In genomic region chr1:6588128-6588892, GRCh38 we compare ENCODE assay signal across 21 cellular contexts. TPM values are rescaled to one million over a fixed set of nuclear protein-coding genes. Genes with fewer than 3 reads are reported as not detected.
DNase-seq lines count a peak whose midpoint lies in the region; ATAC-seq and TF ChIP-seq lines count a peak whose summit lies in the region.
"Had no signal": no experiment of that assay in that cellular context is flagged by ENCODE, and none has a peak within 500 bp of the region (broad histone marks: within the 10 kb centered on the region; RNA-seq: fewer than 3 reads in every experiment).

No MANE protein-coding gene starts in this region.

- H3K4me2 ChIP-seq in osteoblast (ENCODE audit: insufficient read depth, low read length), result no peak overlapping the region

- peaks cover 35% of the 10 kb centered on the region for H3K4me1 Mint-ChIP-seq in CD8-positive, alpha-beta T cell (ENCODE audit: low read depth)
- H3K4me1 Mint-ChIP-seq in activated CD4-positive, alpha-beta T cell treated with anti-CD3 and anti-CD28 coated beads for 36 hours, result peaks cover 7% of the 10 kb centered on the region

- no peak overlapping the region for H3K4me3 Mint-ChIP-seq in CD8-positive, alpha-beta T cell
- H3K4me3 Mint-ChIP-seq in activated CD4-positive, alpha-beta T cell treated with anti-CD3 and anti-CD28 coated beads for 36 hours, result no peak overlapping the region
- H3K4me3 Mint-ChIP-seq: immature natural killer cell had no signal

- H3K9me3 ChIP-seq in CD8-positive, alpha-beta T cell (ENCODE audit: low read length), result no peaks in the 10 kb centered on the region
- H3K9me3 ChIP-seq in osteoblast (ENCODE audit: low read depth, low read length), result no peaks in the 10 kb centered on the region
- H3K9me3 ChIP-seq: BE2C, vagina had no signal

- peaks cover 46% of the 10 kb centered on the region for H3K36me3 Mint-ChIP-seq in CD8-positive, alpha-beta T cell
- H3K36me3 Mint-ChIP-seq in activated CD4-positive, alpha-beta T cell treated with anti-CD3 and anti-CD28 coated beads for 36 hours (ENCODE audit: low read depth), result peaks cover 5% of the 10 kb centered on the region
- H3K36me3 Mint-ChIP-seq: immature natural killer cell had no signal

- H3K27ac ChIP-seq in CD8-positive, alpha-beta T cell (ENCODE audit: low read depth, low read length), result no peak overlapping the region
- peak overlapping the region; percentile 98 for H3K27ac ChIP-seq in RWPE1
- H3K27ac ChIP-seq in epithelial cell of prostate, result peak overlapping the region; percentile 53
- no peak overlapping the region for H3K27ac ChIP-seq in osteoblast (ENCODE audit: low read depth, low read length)
- H3K27ac ChIP-seq: vagina had no signal

- H3K4me3 ChIP-seq in CD8-positive, alpha-beta T cell (ENCODE audit: low read depth, low read length), result no peak overlapping the region
- no peak overlapping the region for H3K4me3 ChIP-seq in osteoblast (ENCODE audit: insufficient read depth, low read length)
- H3K4me3 ChIP-seq: GM12878, vagina had no signal

- intact Hi-C loops in CD8-positive, alpha-beta T cell (cut with DNase I, micrococcal nuclease), result no loop called here
- intact Hi-C loops in activated CD4-positive, alpha-beta T cell treated with anti-CD3 and anti-CD28 coated beads for 36 hours (cut with DNase I, micrococcal nuclease), result no loop called here

- no peak for ATAC-seq in CD8-positive, alpha-beta T cell
- no peak for ATAC-seq in activated CD4-positive, alpha-beta T cell treated with anti-CD3 and anti-CD28 coated beads for 36 hours
- ATAC-seq: GM12878 had no signal

- H3K27me3 ChIP-seq in CD8-positive, alpha-beta T cell (ENCODE audit: insufficient read depth, low read length), result no peaks in the 10 kb centered on the region
- H3K27me3 ChIP-seq in osteoblast (ENCODE audit: insufficient read depth, low read length), result no peaks in the 10 kb centered on the region
- H3K27me3 ChIP-seq: BE2C, vagina had no signal

- H3K36me3 ChIP-seq in CD8-positive, alpha-beta T cell (ENCODE audit: insufficient read depth, low read length), result peaks cover 33% of the 10 kb centered on the region
- H3K36me3 ChIP-seq in osteoblast (ENCODE audit: insufficient read depth, low read length), result peaks cover 50% of the 10 kb centered on the region

- H3K27ac Mint-ChIP-seq in CD8-positive, alpha-beta T cell, result peak overlapping the region; percentile 45
- no peak overlapping the region for H3K27ac Mint-ChIP-seq in activated CD4-positive, alpha-beta T cell treated with anti-CD3 and anti-CD28 coated beads for 36 hours

- no peak overlapping the region for H2AFZ ChIP-seq in osteoblast (ENCODE audit: low read length)

- POLR2A ChIA-PET in CD8-positive, alpha-beta T cell (lab: Charles Lee), result interaction anchor here (1.2 to 2.6 kb wide), 3 partner anchors 8 to 14 kb away, joined by 4 to 8 read pairs (median 5); partner anchors contain the start of gene ZBTB48
- POLR2A ChIA-PET in RWPE1 (lab: Yijun Ruan, JAX; ENCODE audit: low non-redundant PET), result no interaction called here
- POLR2A ChIA-PET in activated CD4-positive, alpha-beta T cell treated with anti-CD3 and anti-CD28 coated beads for 36 hours (lab: Charles Lee), result no interaction called here

- peak in 1 of 7 experiments; percentile 45 for DNase-seq in CD8-positive, alpha-beta T cell
- DNase-seq in RWPE1 (ENCODE audit: low spot score) (peak; percentile 37), epithelial cell of prostate (ENCODE audit: low read depth, low spot score) (no peak), osteoblast (ENCODE audit: insufficient read length, low spot score, missing footprints) (peak; percentile 73), NCI-H2196 treated with DMSO at 0.1 percent for 48 hours (lab: John Stamatoyannopoulos, UW; ENCODE audit: unreplicated experiment) (no peak), A172 (ENCODE audit: low spot score) (no peak), NCI-H1694 treated with DMSO at 0.1 percent for 48 hours (lab: John Stamatoyannopoulos, UW) (no peak)
- DNase-seq in activated CD4-positive, alpha-beta T cell treated with anti-CD3 and anti-CD28 coated beads for 36 hours, result no peak
- DNase-seq: BE2C; dermis blood vessel endothelial cell; immature natural killer cell; MM.1S; NCI-H2171; SIG-M5; stimulated activated CD4-positive, alpha-beta T cell treated with anti-CD3 and anti-CD28 coated beads, Interleukin-1b, Interleukin-23, amount 100 ng/mL, for 48 hours; stimulated activated CD8-positive, alpha-beta memory T cell treated with anti-CD3 and anti-CD28 coated beads, Interleukin-4, amount 100 ng/mL, for 48 hours had no signal

- no peaks in the 10 kb centered on the region for H3K9me3 Mint-ChIP-seq in CD8-positive, alpha-beta T cell
- no peaks in the 10 kb centered on the region for H3K9me3 Mint-ChIP-seq in activated CD4-positive, alpha-beta T cell treated with anti-CD3 and anti-CD28 coated beads for 36 hours (ENCODE audit: low read depth)
- H3K9me3 Mint-ChIP-seq: immature natural killer cell had no signal

- H4K20me1 ChIP-seq in osteoblast (ENCODE audit: insufficient read depth, low read length), result peaks cover 45% of the 10 kb centered on the region

- no peaks in the 10 kb centered on the region for H3K27me3 Mint-ChIP-seq in CD8-positive, alpha-beta T cell (ENCODE audit: low read depth)
- H3K27me3 Mint-ChIP-seq in activated CD4-positive, alpha-beta T cell treated with anti-CD3 and anti-CD28 coated beads for 36 hours, result no peaks in the 10 kb centered on the region

- no peak for TF ChIP-seq CTCF in CD8-positive, alpha-beta T cell (IDR thresholded peaks at IDR 0.05)
- TF ChIP-seq CTCF in RWPE1 (conservative IDR thresholded peaks at IDR 0.05; ENCODE audit: low read depth), result no peak
- TF ChIP-seq CTCF in osteoblast (IDR thresholded peaks at IDR 0.05; ENCODE audit: extremely low read depth, low read depth, low read length), result no peak

- peaks cover 30% of the 10 kb centered on the region for H3K4me1 ChIP-seq in CD8-positive, alpha-beta T cell (ENCODE audit: insufficient read depth, low read length)
- H3K4me1 ChIP-seq in osteoblast (ENCODE audit: insufficient read depth, low read length), result no peaks in the 10 kb centered on the region
- H3K4me1 ChIP-seq: BE2C had no signal

- H3K79me2 ChIP-seq in osteoblast (ENCODE audit: insufficient read depth, low read length), result peaks cover 36% of the 10 kb centered on the region

- CTCF ChIA-PET in CD8-positive, alpha-beta T cell (lab: Charles Lee), result interaction anchor here (0.8 to 1.5 kb wide), 2 partner anchors 10 to 58 kb away, joined by 3 to 5 read pairs; no protein-coding TSS in a partner anchor
- CTCF ChIA-PET in RWPE1 (lab: Yijun Ruan, JAX), result interaction anchor here (0.9 kb wide), 1 partner anchor 11 kb away, joined by 5 read pairs; no protein-coding TSS in a partner anchor
- CTCF ChIA-PET in activated CD4-positive, alpha-beta T cell treated with anti-CD3 and anti-CD28 coated beads for 36 hours (lab: Charles Lee), result interaction anchor here (0.5 to 1.5 kb wide), 3 partner anchors 18 to 123 kb away, joined by 3 to 5 read pairs (median 3); no protein-coding TSS in a partner anchor

RNA-seq across cellular contexts. Expression of gene ZBTB48, which starts 8.5 kb away (rescaled TPM):
- total RNA-seq in CD8-positive, alpha-beta T cell, result 10 to 100 TPM; 31.9 to 35.0 TPM
- 11.5 and 14.5 TPM in 2 replicates for total RNA-seq in osteoblast
- 10 to 100 TPM; 23.2 to 26.0 TPM for total RNA-seq in activated CD4-positive, alpha-beta T cell treated with anti-CD3 and anti-CD28 coated beads for 36 hours
- 7.6 and 12.6 TPM in 2 replicates for total RNA-seq in A172 (2014; rRNA removed; shearing (Covaris generic))

RNA-seq across cellular contexts. Expression of gene KLHL21, which starts 14.4 kb away (rescaled TPM):
- 10 to 100 TPM; 33.3 to 33.4 TPM for total RNA-seq in CD8-positive, alpha-beta T cell
- 76.3 and 86.1 TPM in 2 replicates for total RNA-seq in osteoblast
- total RNA-seq in activated CD4-positive, alpha-beta T cell treated with anti-CD3 and anti-CD28 coated beads for 36 hours, result 10 to 100 TPM; 12.4 to 15.7 TPM
- 16.0 and 18.2 TPM in 2 replicates for total RNA-seq in A172 (2014; rRNA removed; shearing (Covaris generic))

RNA-seq across cellular contexts. Expression of gene PHF13, which starts 25.2 kb away (rescaled TPM):
- 1 to 10 TPM; 3.3 to 3.5 TPM for total RNA-seq in CD8-positive, alpha-beta T cell
- total RNA-seq in osteoblast, result 13.4 and 16.8 TPM in 2 replicates
- 10 to 100 TPM; 13.2 to 13.6 TPM for total RNA-seq in activated CD4-positive, alpha-beta T cell treated with anti-CD3 and anti-CD28 coated beads for 36 hours
- 6.2 and 8.4 TPM in 2 replicates for total RNA-seq in A172 (2014; rRNA removed; shearing (Covaris generic))

RNA-seq across cellular contexts. Expression of gene TAS1R1, which starts 33.2 kb away (rescaled TPM):
- not detected for total RNA-seq in CD8-positive, alpha-beta T cell
- under 0.01 and 0.29 TPM in 2 replicates for total RNA-seq in osteoblast
- under 1 TPM in 1 of 2 experiments, not detected in 1; 0.07 TPM for total RNA-seq in activated CD4-positive, alpha-beta T cell treated with anti-CD3 and anti-CD28 coated beads for 36 hours
- not detected in 2 replicates for total RNA-seq in A172 (2014; rRNA removed; shearing (Covaris generic))
- total RNA-seq: Daoy, GM12878, HT-29, pulmonary artery endothelial cell, vagina had no signal

RNA-seq across cellular contexts. Expression of gene NOL9, which starts 34.0 kb away (rescaled TPM):
- 10 to 100 TPM; 67.9 to 71.8 TPM for total RNA-seq in CD8-positive, alpha-beta T cell
- 31.1 and 32.1 TPM in 2 replicates for total RNA-seq in osteoblast
- total RNA-seq in activated CD4-positive, alpha-beta T cell treated with anti-CD3 and anti-CD28 coated beads for 36 hours, result 10 to 100 TPM; 37.4 to 44.7 TPM
- 17.4 and 17.9 TPM in 2 replicates for total RNA-seq in A172 (2014; rRNA removed; shearing (Covaris generic))

Comparison
In these comparisons a context has a peak if more than half of its experiments do, and no peak if none do; other contexts are left out.
1. DNase-seq: peak in RWPE1 (single experiment) and osteoblast (single experiment); none in epithelial cell of prostate (single experiment), NCI-H2196 treated with DMSO at 0.1 percent for 48 hours (single experiment), activated CD4-positive, alpha-beta T cell treated with anti-CD3 and anti-CD28 coated beads for 36 hours (single experiment), A172 (single experiment) and NCI-H1694 treated with DMSO at 0.1 percent for 48 hours (single experiment).
2. H3K27ac ChIP-seq: peak in RWPE1 (single experiment) and epithelial cell of prostate (single experiment); none in CD8-positive, alpha-beta T cell (single experiment) and osteoblast (single experiment).